Comparison of ENCODE assay signal across 15 cellular contexts in the genomic region with DNA sequence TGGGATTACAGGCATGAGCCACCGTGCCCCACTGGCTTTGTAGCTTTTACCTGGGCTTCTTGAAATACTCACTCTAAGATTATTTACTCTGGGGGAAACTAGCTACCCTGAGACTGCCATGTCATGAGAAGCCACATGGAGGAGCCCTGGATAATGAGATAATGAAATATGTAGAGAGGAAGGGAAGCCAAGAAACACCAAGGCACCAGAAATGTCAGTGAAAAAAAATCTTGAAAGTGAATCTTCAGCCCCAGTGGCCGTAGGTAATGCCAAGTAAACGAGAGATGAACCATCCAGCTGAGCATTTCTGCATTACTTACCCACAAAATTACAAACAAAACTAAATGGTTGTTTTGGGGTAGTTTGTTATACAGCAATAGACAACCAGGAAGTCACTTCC.
DNase-seq lines count a peak whose midpoint lies in the region; ATAC-seq, FAIRE-seq and TF ChIP-seq lines count a peak whose summit lies in the region.
"Had no signal": no experiment of that assay in that cellular context is flagged by ENCODE, and none has a peak within 500 bp of the region (broad histone marks: within the 10 kb centered on the region; RNA-seq: fewer than 3 reads in every experiment).

No MANE protein-coding gene starts in this region.

- no peaks in the 10 kb centered on the region for H3K9me2 ChIP-seq in HCT116 (ENCODE audit: insufficient read depth)

- no peaks in the 10 kb centered on the region for H3K9me3 ChIP-seq in A673 (ENCODE audit: low read depth, low read length, poor library complexity, severe bottlenecking)
- H3K9me3 ChIP-seq in HCT116 (ENCODE audit: control insufficient read depth in 1 of 2, insufficient read depth in 1 of 2, low read depth in 1 of 2, low read length in 2 of 2): no peaks in the 10 kb centered on the region
- no peaks in the 10 kb centered on the region for H3K9me3 ChIP-seq in OCI-LY3 (ENCODE audit: insufficient read depth, low read length)
- H3K9me3 ChIP-seq in endothelial cell of umbilical vein (replicated peaks; ENCODE audit: control insufficient read depth, insufficient read depth, low read length): no peaks in the 10 kb centered on the region
- H3K9me3 ChIP-seq: adrenal gland, heart right ventricle had no signal

- CTCF ChIA-PET in A673 (lab: Charles Lee): interaction anchor here (0.7 kb wide), 1 partner anchor 477 kb away, joined by 6 read pairs; no protein-coding TSS in a partner anchor
- CTCF ChIA-PET in HCT116 (lab: Charles Lee): interaction anchor here (0.6 to 1.7 kb wide), 10 partner anchors 8 to 204 kb away, joined by 3 to 8 read pairs (median 3); no protein-coding TSS in a partner anchor
- CTCF ChIA-PET in endothelial cell of umbilical vein (lab: Charles Lee): interaction anchor here (0.6 to 4.4 kb wide), 24 partner anchors 10 to 603 kb away, joined by 3 to 120 read pairs (median 4); a partner anchor contains a TSS

- no peaks in the 10 kb centered on the region for H3K9me1 ChIP-seq in endothelial cell of umbilical vein (replicated peaks; ENCODE audit: control insufficient read depth, extremely low read depth, insufficient read depth, low read length)

- H3K79me2 ChIP-seq in HCT116 (ENCODE audit: insufficient read depth, low read length) (no peaks in the 10 kb centered on the region), OCI-LY3 (ENCODE audit: low read length) (no peaks in the 10 kb centered on the region), endothelial cell of umbilical vein (ENCODE audit: control insufficient read depth, insufficient read depth, low read length) (no peaks in the 10 kb centered on the region)

- RAD21 ChIA-PET in HCT116 (lab: Charles Lee; ENCODE audit: low non-redundant PET in 1 of 2, low total read pairs in 2 of 2, uncharacterized antibody in 2 of 2, unreplicated experiment in 2 of 2): interaction anchor here (0.6 to 1.3 kb wide), 4 partner anchors 22 to 102 kb away, joined by 3 to 5 read pairs (median 4); no protein-coding TSS in a partner anchor

- BruUV-seq in A673 (replicated peaks; lab: Mats Ljungman, UMichigan) (no TSS peak), HCT116 (replicated peaks; lab: Mats Ljungman, UMichigan) (no TSS peak), endothelial cell of umbilical vein (replicated peaks; lab: Mats Ljungman, UMichigan) (no TSS peak)

- peak; percentile 44 for DNase-seq in A673 (ENCODE audit: low spot score)
- no peak for DNase-seq in HCT116 (ENCODE audit: low read depth, low spot score)
- peak; percentile 53 for DNase-seq in endothelial cell of umbilical vein (ENCODE audit: low read depth, low spot score)
- no peak for DNase-seq in HuH-7.5 (ENCODE audit: low spot score)
- DNase-seq in NCI-H1436 treated with DMSO at 0.1 percent for 48 hours (lab: John Stamatoyannopoulos, UW): no peak
- no peak for DNase-seq in activated CD8-positive, alpha-beta memory T cell treated with anti-CD3 and anti-CD28 coated beads, Interleukin-2, amount 50 U/mL, for 4 hours
- DNase-seq: activated CD4-positive, alpha-beta T cell treated with anti-CD3 and anti-CD28 coated beads for 4 hours; activated T-cell treated with anti-CD3 and anti-CD28 coated beads, Interleukin-2, amount 50 U/mL, for 24 hours; adrenal gland; GOT3; heart right ventricle; T-helper 1 cell had no signal

- peaks cover 9% of the 10 kb centered on the region for H3K27me3 ChIP-seq in A673 (replicated peaks; ENCODE audit: insufficient read depth, low read depth, low read length, poor library complexity)
- no peaks in the 10 kb centered on the region for H3K27me3 ChIP-seq in HCT116 (ENCODE audit: insufficient read depth, low read length)
- no peaks in the 10 kb centered on the region for H3K27me3 ChIP-seq in OCI-LY3 (ENCODE audit: low read depth, low read length)
- no peaks in the 10 kb centered on the region for H3K27me3 ChIP-seq in endothelial cell of umbilical vein (ENCODE audit: control insufficient read depth in 2 of 2, insufficient read depth in 2 of 2, low read length in 2 of 2)
- H3K27me3 ChIP-seq: adrenal gland, heart right ventricle had no signal

- no peak for FAIRE-seq in endothelial cell of umbilical vein (lab: Jason Lieb, UNC)

- H3K9ac ChIP-seq in HCT116 (ENCODE audit: low read length) (no peak overlapping the region), OCI-LY3 (ENCODE audit: low read length) (no peak overlapping the region), endothelial cell of umbilical vein (replicated peaks; ENCODE audit: extremely low read depth, insufficient read depth, low read length) (no peak overlapping the region)

- intact Hi-C loops in A673 (cut with micrococcal nuclease; ENCODE audit: unreplicated experiment): no loop called here
- intact Hi-C loops in HCT116 (cut with micrococcal nuclease): loop anchor here (2.0 kb wide), 1 partner anchor 204 kb away; no protein-coding TSS in a partner anchor
- intact Hi-C loops in endothelial cell of umbilical vein (cut with micrococcal nuclease): loop anchor here (1.0 to 2.0 kb wide), 3 partner anchors 101 to 602 kb away; no protein-coding TSS in a partner anchor

- H2AFZ ChIP-seq in HCT116 (ENCODE audit: low read depth, low read length, poor library complexity, severe bottlenecking) (peak overlapping the region; percentile 65), OCI-LY3 (ENCODE audit: low read depth, low read length) (no peak overlapping the region), endothelial cell of umbilical vein (ENCODE audit: low read depth, low read length) (no peak overlapping the region)

- H3K4me2 ChIP-seq in HCT116 (ENCODE audit: low read length) (no peak overlapping the region), OCI-LY3 (ENCODE audit: low read length) (no peak overlapping the region), endothelial cell of umbilical vein (ENCODE audit: insufficient read depth, low read length) (no peak overlapping the region)

- POLR2A ChIA-PET in A673 (lab: Charles Lee; ENCODE audit: low non-redundant PET): no interaction called here
- POLR2A ChIA-PET in HCT116 (lab: Charles Lee): no interaction called here
- POLR2A ChIA-PET in endothelial cell of umbilical vein (lab: Charles Lee): interaction anchor here (1.1 kb wide), 1 partner anchor 19 kb away, joined by 3 read pairs; no protein-coding TSS in a partner anchor

- no peak overlapping the region for H3K4me3 ChIP-seq in A673 (ENCODE audit: low read depth, low read length, poor library complexity, severe bottlenecking)
- H3K4me3 ChIP-seq in HCT116 (replicated peaks in 1 of 2; ENCODE audit: low read depth in 1 of 2, low read length in 2 of 2): no peak overlapping the region
- H3K4me3 ChIP-seq in OCI-LY3 (ENCODE audit: low read length): no peak overlapping the region
- no peak overlapping the region for H3K4me3 ChIP-seq in endothelial cell of umbilical vein (replicated peaks in 1 of 3; ENCODE audit: insufficient read depth in 1 of 3, low read depth in 1 of 3, low read length in 3 of 3)
- H3K4me3 ChIP-seq: adrenal gland, coronary artery, heart right ventricle had no signal

- TF ChIP-seq RAD21 in HCT116 (IDR thresholded peaks at IDR 0.05; ENCODE audit: low read depth): peak; percentile 46

- H4K20me1 ChIP-seq in HCT116 (ENCODE audit: insufficient read depth) (no peaks in the 10 kb centered on the region), OCI-LY3 (ENCODE audit: insufficient read depth, low read length) (no peaks in the 10 kb centered on the region), endothelial cell of umbilical vein (replicated peaks; ENCODE audit: control insufficient read depth, extremely low read depth, insufficient read depth, low read length) (no peaks in the 10 kb centered on the region)

- no peaks in the 10 kb centered on the region for H3K36me3 ChIP-seq in A673 (ENCODE audit: insufficient read depth, low read length, poor library complexity, severe bottlenecking)
- no peaks in the 10 kb centered on the region for H3K36me3 ChIP-seq in HCT116 (ENCODE audit: control insufficient read depth in 1 of 2, insufficient read depth in 2 of 2, low read length in 2 of 2)
- no peaks in the 10 kb centered on the region for H3K36me3 ChIP-seq in OCI-LY3 (replicated peaks; ENCODE audit: low read depth, low read length)
- no peaks in the 10 kb centered on the region for H3K36me3 ChIP-seq in endothelial cell of umbilical vein (ENCODE audit: control insufficient read depth in 2 of 2, extremely low read depth in 1 of 2, insufficient read depth in 2 of 2, low read length in 2 of 2)
- H3K36me3 ChIP-seq: adrenal gland, heart right ventricle had no signal

- dilution Hi-C loops in endothelial cell of umbilical vein (cut with MboI; ENCODE audit: extremely low pct_ligation_motif_present, low sequenced_read_pairs): no loop called here

- TF ChIP-seq CTCF in A673 (conservative IDR thresholded peaks at IDR 0.05; ENCODE audit: low read depth, low read length): peak; percentile 52
- TF ChIP-seq CTCF in HCT116 (IDR thresholded peaks at IDR 0.05 in 2 of 3, conservative IDR thresholded peaks at IDR 0.05 in 1 of 3; ENCODE audit: borderline replicate concordance in 1 of 3, insufficient read depth in 1 of 3, low read depth in 2 of 3, low read length in 2 of 3): peak; percentile 14 to 29 (median 26); a peak in 4 of 6 replicates
- TF ChIP-seq CTCF in OCI-LY3 (IDR thresholded peaks at IDR 0.05; ENCODE audit: low read depth, low read length): 0 out of 2 replicates have a peak, but pooled peaks have one; percentile 4
- TF ChIP-seq CTCF in endothelial cell of umbilical vein (IDR thresholded peaks at IDR 0.05; ENCODE audit: extremely low read depth in 1 of 2, insufficient read depth in 1 of 2, low read depth in 1 of 2, low read length in 2 of 2): peak in 1 of 2 donors; percentile 35

- no peaks in the 10 kb centered on the region for H3K4me1 ChIP-seq in A673 (ENCODE audit: insufficient read depth, low read length, poor library complexity, severe bottlenecking)
- H3K4me1 ChIP-seq in HCT116 (ENCODE audit: control insufficient read depth in 1 of 2, insufficient read depth in 2 of 2, low read length in 2 of 2): peaks cover 0 to 18% of the 10 kb centered on the region in 2 experiments; a peak in 1 of 4 replicates
- peaks cover 17% of the 10 kb centered on the region; the same call in 1 of the 2 replicates for H3K4me1 ChIP-seq in OCI-LY3 (ENCODE audit: low read length)
- H3K4me1 ChIP-seq in endothelial cell of umbilical vein (ENCODE audit: control insufficient read depth, extremely low read depth, insufficient read depth, low read length): peaks cover 13% of the 10 kb centered on the region

- TF ChIP-seq POLR2A in HCT116 (IDR thresholded peaks at IDR 0.05; ENCODE audit: borderline replicate concordance, extremely low read depth, insufficient read depth, insufficient read length) (no peak), endothelial cell of umbilical vein (IDR thresholded peaks at IDR 0.05; ENCODE audit: low read depth, low read length) (no peak)

- peak; percentile 73 for ATAC-seq in HCT116
- no peak for ATAC-seq in GM21423 (IDR thresholded peaks at IDR 0.05; ENCODE audit: unreplicated experiment)
- ATAC-seq: heart right ventricle had no signal

- H3K27ac ChIP-seq in A673 (ENCODE audit: low read depth, low read length, poor library complexity, severe bottlenecking): no peak overlapping the region
- no peak overlapping the region for H3K27ac ChIP-seq in HCT116 (ENCODE audit: low read depth, low read length)
- H3K27ac ChIP-seq in OCI-LY3 (ENCODE audit: low read length): no peak overlapping the region
- no peak overlapping the region for H3K27ac ChIP-seq in endothelial cell of umbilical vein (ENCODE audit: insufficient read depth, low read depth, low read length)
- H3K27ac ChIP-seq: adrenal gland, coronary artery, heart right ventricle had no signal

TF ChIP-seq in endothelial cell of umbilical vein, 7 proteins besides CTCF, POLR2A, EP300 and RAD21 (continues in another document):
- TF ChIP-seq EZH2 (IDR thresholded peaks at IDR 0.05; ENCODE audit: borderline replicate concordance, low read depth, low read length, severe bottlenecking): no peak

Comparison
In these comparisons a context has a peak if more than half of its experiments do, and no peak if none do; other contexts are left out.
1. DNase-seq: peak in A673 (single experiment) and endothelial cell of umbilical vein (single experiment); none in HCT116 (single experiment), HuH-7.5 (single experiment), NCI-H1436 treated with DMSO at 0.1 percent for 48 hours (single experiment) and activated CD8-positive, alpha-beta memory T cell treated with anti-CD3 and anti-CD28 coated beads, Interleukin-2, amount 50 U/mL, for 4 hours (single experiment).